1 cellular context compared by ENCODE assay signal in the genomic region with DNA sequence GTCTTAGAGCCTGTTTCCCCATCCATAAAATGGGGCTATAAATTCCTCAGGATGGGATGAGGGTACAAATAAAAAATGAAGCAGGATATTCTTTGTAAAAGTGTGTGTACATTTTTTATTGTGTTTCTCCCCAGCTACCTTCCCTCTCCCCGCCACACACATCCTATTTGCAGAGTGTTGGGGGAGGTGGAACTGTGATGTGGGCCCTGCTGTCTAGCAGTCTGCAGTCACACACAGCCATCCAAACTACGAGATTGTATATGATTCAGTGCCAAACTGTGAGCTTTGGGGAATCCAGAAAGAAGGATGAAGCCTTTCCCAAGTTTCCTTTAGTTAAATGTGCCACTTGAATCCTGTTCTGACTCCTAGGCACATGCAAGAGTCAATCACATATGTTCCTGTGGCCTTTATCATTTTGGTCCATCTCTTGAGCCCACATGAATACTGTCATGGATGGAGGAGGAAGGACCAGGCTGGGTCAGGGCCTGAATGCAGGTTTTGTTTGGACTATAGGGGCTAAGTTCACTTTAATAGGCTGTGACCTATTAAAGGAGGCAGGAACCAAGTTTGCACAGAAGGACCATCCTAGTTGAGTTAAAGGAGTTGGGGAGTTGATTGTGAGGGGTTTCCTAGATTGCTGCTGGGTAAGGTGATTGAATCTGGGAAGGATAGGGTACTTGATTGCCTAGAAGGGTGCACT.
TF ChIP-seq lines count a peak whose summit lies in the region.

No MANE protein-coding gene starts in this region.

TF ChIP-seq in A549, 52 proteins besides CTCF, POLR2A, EP300 and RAD21:
- TF ChIP-seq, protein P1, sequence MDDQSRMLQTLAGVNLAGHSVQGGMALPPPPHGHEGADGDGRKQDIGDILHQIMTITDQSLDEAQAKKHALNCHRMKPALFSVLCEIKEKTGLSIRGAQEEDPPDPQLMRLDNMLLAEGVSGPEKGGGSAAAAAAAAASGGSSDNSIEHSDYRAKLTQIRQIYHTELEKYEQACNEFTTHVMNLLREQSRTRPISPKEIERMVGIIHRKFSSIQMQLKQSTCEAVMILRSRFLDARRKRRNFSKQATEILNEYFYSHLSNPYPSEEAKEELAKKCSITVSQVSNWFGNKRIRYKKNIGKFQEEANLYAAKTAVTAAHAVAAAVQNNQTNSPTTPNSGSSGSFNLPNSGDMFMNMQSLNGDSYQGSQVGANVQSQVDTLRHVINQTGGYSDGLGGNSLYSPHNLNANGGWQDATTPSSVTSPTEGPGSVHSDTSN (IDR thresholded peaks at IDR 0.05) = no peak
- TF ChIP-seq ZSCAN20 (CRISPR knock-in tag; IDR thresholded peaks at IDR 0.05) = no peak
- TF ChIP-seq HOXB5 (CRISPR knock-in tag; IDR thresholded peaks at IDR 0.05) = no peak
- TF ChIP-seq, protein P2, sequence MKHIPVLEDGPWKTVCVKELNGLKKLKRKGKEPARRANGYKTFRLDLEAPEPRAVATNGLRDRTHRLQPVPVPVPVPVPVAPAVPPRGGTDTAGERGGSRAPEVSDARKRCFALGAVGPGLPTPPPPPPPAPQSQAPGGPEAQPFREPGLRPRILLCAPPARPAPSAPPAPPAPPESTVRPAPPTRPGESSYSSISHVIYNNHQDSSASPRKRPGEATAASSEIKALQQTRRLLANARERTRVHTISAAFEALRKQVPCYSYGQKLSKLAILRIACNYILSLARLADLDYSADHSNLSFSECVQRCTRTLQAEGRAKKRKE (CRISPR knock-in tag; IDR thresholded peaks at IDR 0.05; ENCODE audit: low read depth) = no peak
- TF ChIP-seq FOSB (CRISPR knock-in tag; IDR thresholded peaks at IDR 0.05) = no peak
- TF ChIP-seq CEBPB (IDR thresholded peaks at IDR 0.05) = no peak
- TF ChIP-seq, protein P3, sequence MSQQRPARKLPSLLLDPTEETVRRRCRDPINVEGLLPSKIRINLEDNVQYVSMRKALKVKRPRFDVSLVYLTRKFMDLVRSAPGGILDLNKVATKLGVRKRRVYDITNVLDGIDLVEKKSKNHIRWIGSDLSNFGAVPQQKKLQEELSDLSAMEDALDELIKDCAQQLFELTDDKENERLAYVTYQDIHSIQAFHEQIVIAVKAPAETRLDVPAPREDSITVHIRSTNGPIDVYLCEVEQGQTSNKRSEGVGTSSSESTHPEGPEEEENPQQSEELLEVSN (IDR thresholded peaks at IDR 0.05; ENCODE audit: borderline replicate concordance, low read depth) = no peak
- TF ChIP-seq RNF2 (IDR thresholded peaks at IDR 0.05; ENCODE audit: borderline replicate concordance, low read depth) = no peak
- no peak for TF ChIP-seq RFX5 (IDR thresholded peaks at IDR 0.05)
- TF ChIP-seq HOXA7 (CRISPR knock-in tag; IDR thresholded peaks at IDR 0.05) = no peak
- no peak for TF ChIP-seq SMC3 (IDR thresholded peaks at IDR 0.05)
- TF ChIP-seq ESRRA (IDR thresholded peaks at IDR 0.05; ENCODE audit: borderline replicate concordance, low read length) = no peak
